In the genomic region with DNA sequence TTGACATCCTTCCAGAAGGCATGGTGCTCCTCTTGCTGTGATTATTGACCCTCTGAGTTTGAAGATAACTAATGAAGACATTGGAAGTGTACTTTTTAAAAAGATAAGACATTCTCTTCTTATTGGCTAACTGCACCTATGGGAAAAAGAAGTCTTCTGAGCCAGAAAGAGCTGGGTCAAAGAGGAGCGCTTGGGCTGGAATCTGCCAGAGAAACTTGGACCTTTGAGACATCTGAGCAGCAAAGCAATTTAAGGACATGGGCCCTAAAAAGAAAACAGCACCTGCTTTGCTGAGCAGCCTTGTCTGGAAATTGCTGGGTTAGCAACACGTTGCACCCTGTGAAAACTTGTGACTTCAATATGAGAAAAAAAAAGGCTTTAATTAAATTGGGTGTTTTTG, we compare ENCODE assay signal across 20 cellular contexts. TPM values are rescaled to one million over a fixed set of nuclear protein-coding genes. Genes with fewer than 3 reads are reported as not detected.
DNase-seq lines count a peak whose midpoint lies in the region; ATAC-seq and TF ChIP-seq lines count a peak whose summit lies in the region.
"Had no signal": no experiment of that assay in that cellular context is flagged by ENCODE, and none has a peak within 500 bp of the region (broad histone marks: within the 10 kb centered on the region; RNA-seq: fewer than 3 reads in every experiment).

No MANE protein-coding gene starts in this region.

- H3K4me3 ChIP-seq in heart left ventricle = no peak overlapping the region
- no peak overlapping the region for H3K4me3 ChIP-seq in left ventricle myocardium inferior
- H3K4me3 ChIP-seq in testis = no peak overlapping the region
- H3K4me3 ChIP-seq in GM23248 = no peak overlapping the region
- H3K4me3 ChIP-seq: A549; BLaER1 treated with 17β-estradiol and CSF1 and Interleukin-3, amounts not matched to agents 10 nM and 100 nM had no signal

- H3K27ac ChIP-seq in heart left ventricle = no peak overlapping the region
- H3K27ac ChIP-seq in left ventricle myocardium inferior (replicated peaks) = peak overlapping the region; percentile 33
- no peak overlapping the region for H3K27ac ChIP-seq in testis
- no peak overlapping the region for H3K27ac ChIP-seq in GM23248
- H3K27ac ChIP-seq: 22Rv1; A549; BLaER1 treated with 17β-estradiol and CSF1 and Interleukin-3, amounts not matched to agents 10 nM and 100 nM; C4-2B had no signal

- in situ Hi-C loops in GM23248 (cut with MboI) = no loop called here

- no peak overlapping the region for H3K4me3 Mint-ChIP-seq in stimulated activated memory B cell treated with anti-CD40 and anti-IgM and Interleukin-4, amounts not matched to agents 10 μg/mL and 1 μg/mL and 100 μg/mL, for 72 hours
- H3K4me3 Mint-ChIP-seq: B cell; CD4-positive, alpha-beta T cell; CD8-positive, alpha-beta T cell had no signal

- peaks cover 17% of the 10 kb centered on the region for H3K27me3 Mint-ChIP-seq in stimulated activated memory B cell treated with anti-CD40 and anti-IgM and Interleukin-4, amounts not matched to agents 10 μg/mL and 1 μg/mL and 100 μg/mL, for 72 hours
- H3K27me3 Mint-ChIP-seq: CD4-positive, alpha-beta T cell had no signal

- intact Hi-C loops in Right ventricle myocardium inferior (cut with DNase I) = no loop called here
- intact Hi-C loops in heart left ventricle (cut with DNase I) = no loop called here
- intact Hi-C loops in left ventricle myocardium inferior (cut with micrococcal nuclease) = no loop called here
- intact Hi-C loops in cardiac septum (cut with DNase I) = no loop called here
- intact Hi-C loops in testis (cut with DNase I; ENCODE audit: low total_unique reads) = no loop called here

- no peak overlapping the region for H3K9ac ChIP-seq in GM23248
- H3K9ac ChIP-seq: BLaER1 treated with 17β-estradiol and CSF1 and Interleukin-3, amounts not matched to agents 10 nM and 100 nM had no signal

- H3K4me1 Mint-ChIP-seq in stimulated activated memory B cell treated with anti-CD40 and anti-IgM and Interleukin-4, amounts not matched to agents 10 μg/mL and 1 μg/mL and 100 μg/mL, for 72 hours = no peaks in the 10 kb centered on the region
- H3K4me1 Mint-ChIP-seq: B cell had no signal

- H2AFZ ChIP-seq in GM23248 = no peak overlapping the region

- H3K9me3 Mint-ChIP-seq in stimulated activated memory B cell treated with anti-CD40 and anti-IgM and Interleukin-4, amounts not matched to agents 10 μg/mL and 1 μg/mL and 100 μg/mL, for 72 hours = peaks cover 2% of the 10 kb centered on the region
- H3K9me3 Mint-ChIP-seq: CD4-positive, alpha-beta T cell; CD8-positive, alpha-beta T cell had no signal

- H4K20me1 ChIP-seq in GM23248 (ENCODE audit: insufficient read depth) = no peaks in the 10 kb centered on the region
- H4K20me1 ChIP-seq: BLaER1 treated with 17β-estradiol and CSF1 and Interleukin-3, amounts not matched to agents 10 nM and 100 nM had no signal

- H3K4me1 ChIP-seq in heart left ventricle (peaks cover 0 to 8% (median 0%) of the 10 kb centered on the region in 12 donors), left ventricle myocardium inferior (peaks cover 9% of the 10 kb centered on the region), testis (peaks cover 9% of the 10 kb centered on the region), GM23248 (ENCODE audit: insufficient read depth) (no peaks in the 10 kb centered on the region)
- H3K4me1 ChIP-seq: A549; BLaER1 treated with 17β-estradiol and CSF1 and Interleukin-3, amounts not matched to agents 10 nM and 100 nM; Caco-2 had no signal

- no peak for TF ChIP-seq CTCF in heart left ventricle (IDR thresholded peaks at IDR 0.05)
- TF ChIP-seq CTCF in left ventricle myocardium inferior (IDR thresholded peaks at IDR 0.05; ENCODE audit: borderline replicate concordance) = no peak
- no peak for TF ChIP-seq CTCF in testis (IDR thresholded peaks at IDR 0.05)

- H3K4me2 ChIP-seq in GM23248 (ENCODE audit: unreplicated experiment) = no peak overlapping the region
- H3K4me2 ChIP-seq: A549; BLaER1 treated with 17β-estradiol and CSF1 and Interleukin-3, amounts not matched to agents 10 nM and 100 nM had no signal

- H3K36me3 ChIP-seq in heart left ventricle (no peaks in the 10 kb centered on the region), left ventricle myocardium inferior (no peaks in the 10 kb centered on the region), testis (ENCODE audit: low read depth, missing control alignments) (no peaks in the 10 kb centered on the region), GM23248 (ENCODE audit: low read depth) (no peaks in the 10 kb centered on the region)
- H3K36me3 ChIP-seq: BLaER1 treated with 17β-estradiol and CSF1 and Interleukin-3, amounts not matched to agents 10 nM and 100 nM had no signal

- H3K27me3 ChIP-seq in heart left ventricle (peaks cover 0 to 6% (median 0%) of the 10 kb centered on the region in 9 donors), left ventricle myocardium inferior (ENCODE audit: low read depth) (no peaks in the 10 kb centered on the region), testis (no peaks in the 10 kb centered on the region), GM23248 (replicated peaks; ENCODE audit: insufficient read depth) (no peaks in the 10 kb centered on the region)
- H3K27me3 ChIP-seq: BLaER1 treated with 17β-estradiol and CSF1 and Interleukin-3, amounts not matched to agents 10 nM and 100 nM had no signal

- ATAC-seq in Right ventricle myocardium inferior (peak; percentile 58), heart left ventricle (no peak)
- no peak for ATAC-seq in stimulated activated memory B cell treated with anti-CD40 and anti-IgM and Interleukin-4, amounts not matched to agents 10 μg/mL and 1 μg/mL and 100 μg/mL, for 72 hours
- ATAC-seq: A549; CD8-positive, alpha-beta T cell had no signal

- TF ChIP-seq POLR2A in heart left ventricle (IDR thresholded peaks at IDR 0.05) (no peak), testis (IDR thresholded peaks at IDR 0.05) (no peak)

- DNase-seq in Right ventricle myocardium inferior (ENCODE audit: missing footprints) = no peak
- no peak for DNase-seq in heart left ventricle
- no peak for DNase-seq in left ventricle myocardium inferior
- no peak for DNase-seq in cardiac septum (ENCODE audit: low spot score)
- peak; percentile 27 for DNase-seq in testis
- no peak for DNase-seq in GM23248
- DNase-seq: AML-193; Caco-2; Calu3; CD4-positive, alpha-beta T cell; CD8-positive, alpha-beta T cell; DMS79 treated with DMSO at 0.1 percent for 48 hours; GF-D8 had no signal

- H3K36me3 Mint-ChIP-seq in stimulated activated memory B cell treated with anti-CD40 and anti-IgM and Interleukin-4, amounts not matched to agents 10 μg/mL and 1 μg/mL and 100 μg/mL, for 72 hours = no peaks in the 10 kb centered on the region
- H3K36me3 Mint-ChIP-seq: CD8-positive, alpha-beta T cell had no signal

- 61 to 76% (median 71%) methylated on average over 2 of the region's 2 CpGs for WGBS in heart left ventricle, 4 donors
- 57 to 59% methylated on average over 2 of the region's 2 CpGs for WGBS in testis, 2 donors
- WGBS in GM23248 (ENCODE audit: low coverage in 1 of 2, low lambda C conversion rate in 2 of 2, missing lambda C conversion rate in 2 of 2), 2 experiments = 52% methylated on average over 2 of the region's 2 CpGs

- no peaks in the 10 kb centered on the region for H3F3A ChIP-seq in GM23248 (ENCODE audit: insufficient read depth)

- peak overlapping the region; percentile 4 for H3K27ac Mint-ChIP-seq in stimulated activated memory B cell treated with anti-CD40 and anti-IgM and Interleukin-4, amounts not matched to agents 10 μg/mL and 1 μg/mL and 100 μg/mL, for 72 hours
- H3K27ac Mint-ChIP-seq: B cell; CD4-positive, alpha-beta T cell; CD8-positive, alpha-beta T cell had no signal

- H3K9me3 ChIP-seq in heart left ventricle (peaks cover 0 to 5% (median 0%) of the 10 kb centered on the region in 12 donors), left ventricle myocardium inferior (replicated peaks) (peaks cover 6% of the 10 kb centered on the region), testis (no peaks in the 10 kb centered on the region), GM23248 (ENCODE audit: low read depth) (no peaks in the 10 kb centered on the region)
- H3K9me3 ChIP-seq: A549; BLaER1 treated with 17β-estradiol and CSF1 and Interleukin-3, amounts not matched to agents 10 nM and 100 nM; Caco-2 had no signal

- no peaks in the 10 kb centered on the region for H3K79me2 ChIP-seq in GM23248 (ENCODE audit: insufficient read depth)

- H3K9me2 ChIP-seq in GM23248 (ENCODE audit: insufficient read depth) = no peaks in the 10 kb centered on the region; the same call in 1 of the 2 replicates

RNA-seq across cellular contexts. Expression of a gene that starts 27.8 kb away (rescaled TPM):
- 10.9 TPM for total RNA-seq in Right ventricle myocardium inferior
- 10 to 100 TPM in 7 of 9 donors, 1 to 10 TPM in 2; 5.2 to 30.3 (median 15.6) TPM for total RNA-seq in heart left ventricle
- polyA plus RNA-seq in heart left ventricle = 1 to 10 TPM; 1.9 to 3.9 TPM
- total RNA-seq in left ventricle myocardium inferior = 5.8 TPM
- total RNA-seq in cardiac septum = 20.1 TPM
- total RNA-seq in testis = 10 to 100 TPM; 16.9 to 50.9 TPM
- polyA plus RNA-seq in testis (ENCODE audit: insufficient read depth, low read depth, low replicate concordance) = 16.2 TPM
- total RNA-seq in GM23248 (2014; rRNA removed; shearing (Covaris generic)) = 1.4 and 2.9 TPM in 2 replicates
- polyA plus RNA-seq in GM23248 (2016; fragmentation: Nextera tagmentation; extraction: Ambion mirVana) = 2.1 and 2.3 TPM in 2 replicates
- total RNA-seq: A172; B cell; Calu3; CD4-positive, alpha-beta T cell; CD8-positive, alpha-beta T cell had no signal
